1 cellular context compared by ENCODE assay signal in genomic region chr11:45106006-45106405, GRCh38.
TF ChIP-seq lines count a peak whose summit lies in the region.

No MANE protein-coding gene starts in this region.

TF ChIP-seq in GM23338, 12 proteins besides CTCF, POLR2A, EP300 and RAD21 (continued from another document):
- TF ChIP-seq ZNF462 (CRISPR knock-in tag; IDR thresholded peaks at IDR 0.05) = no peak
